ENCODE assay signal across 1 cellular context in genomic region chr16:83772806-83773205, GRCh38.
TF ChIP-seq lines count a peak whose summit lies in the region.

No MANE protein-coding gene starts in this region.

TF ChIP-seq in GM23338, 12 proteins besides CTCF, POLR2A, EP300 and RAD21 (continued from another document):
- TF ChIP-seq, protein P1, sequence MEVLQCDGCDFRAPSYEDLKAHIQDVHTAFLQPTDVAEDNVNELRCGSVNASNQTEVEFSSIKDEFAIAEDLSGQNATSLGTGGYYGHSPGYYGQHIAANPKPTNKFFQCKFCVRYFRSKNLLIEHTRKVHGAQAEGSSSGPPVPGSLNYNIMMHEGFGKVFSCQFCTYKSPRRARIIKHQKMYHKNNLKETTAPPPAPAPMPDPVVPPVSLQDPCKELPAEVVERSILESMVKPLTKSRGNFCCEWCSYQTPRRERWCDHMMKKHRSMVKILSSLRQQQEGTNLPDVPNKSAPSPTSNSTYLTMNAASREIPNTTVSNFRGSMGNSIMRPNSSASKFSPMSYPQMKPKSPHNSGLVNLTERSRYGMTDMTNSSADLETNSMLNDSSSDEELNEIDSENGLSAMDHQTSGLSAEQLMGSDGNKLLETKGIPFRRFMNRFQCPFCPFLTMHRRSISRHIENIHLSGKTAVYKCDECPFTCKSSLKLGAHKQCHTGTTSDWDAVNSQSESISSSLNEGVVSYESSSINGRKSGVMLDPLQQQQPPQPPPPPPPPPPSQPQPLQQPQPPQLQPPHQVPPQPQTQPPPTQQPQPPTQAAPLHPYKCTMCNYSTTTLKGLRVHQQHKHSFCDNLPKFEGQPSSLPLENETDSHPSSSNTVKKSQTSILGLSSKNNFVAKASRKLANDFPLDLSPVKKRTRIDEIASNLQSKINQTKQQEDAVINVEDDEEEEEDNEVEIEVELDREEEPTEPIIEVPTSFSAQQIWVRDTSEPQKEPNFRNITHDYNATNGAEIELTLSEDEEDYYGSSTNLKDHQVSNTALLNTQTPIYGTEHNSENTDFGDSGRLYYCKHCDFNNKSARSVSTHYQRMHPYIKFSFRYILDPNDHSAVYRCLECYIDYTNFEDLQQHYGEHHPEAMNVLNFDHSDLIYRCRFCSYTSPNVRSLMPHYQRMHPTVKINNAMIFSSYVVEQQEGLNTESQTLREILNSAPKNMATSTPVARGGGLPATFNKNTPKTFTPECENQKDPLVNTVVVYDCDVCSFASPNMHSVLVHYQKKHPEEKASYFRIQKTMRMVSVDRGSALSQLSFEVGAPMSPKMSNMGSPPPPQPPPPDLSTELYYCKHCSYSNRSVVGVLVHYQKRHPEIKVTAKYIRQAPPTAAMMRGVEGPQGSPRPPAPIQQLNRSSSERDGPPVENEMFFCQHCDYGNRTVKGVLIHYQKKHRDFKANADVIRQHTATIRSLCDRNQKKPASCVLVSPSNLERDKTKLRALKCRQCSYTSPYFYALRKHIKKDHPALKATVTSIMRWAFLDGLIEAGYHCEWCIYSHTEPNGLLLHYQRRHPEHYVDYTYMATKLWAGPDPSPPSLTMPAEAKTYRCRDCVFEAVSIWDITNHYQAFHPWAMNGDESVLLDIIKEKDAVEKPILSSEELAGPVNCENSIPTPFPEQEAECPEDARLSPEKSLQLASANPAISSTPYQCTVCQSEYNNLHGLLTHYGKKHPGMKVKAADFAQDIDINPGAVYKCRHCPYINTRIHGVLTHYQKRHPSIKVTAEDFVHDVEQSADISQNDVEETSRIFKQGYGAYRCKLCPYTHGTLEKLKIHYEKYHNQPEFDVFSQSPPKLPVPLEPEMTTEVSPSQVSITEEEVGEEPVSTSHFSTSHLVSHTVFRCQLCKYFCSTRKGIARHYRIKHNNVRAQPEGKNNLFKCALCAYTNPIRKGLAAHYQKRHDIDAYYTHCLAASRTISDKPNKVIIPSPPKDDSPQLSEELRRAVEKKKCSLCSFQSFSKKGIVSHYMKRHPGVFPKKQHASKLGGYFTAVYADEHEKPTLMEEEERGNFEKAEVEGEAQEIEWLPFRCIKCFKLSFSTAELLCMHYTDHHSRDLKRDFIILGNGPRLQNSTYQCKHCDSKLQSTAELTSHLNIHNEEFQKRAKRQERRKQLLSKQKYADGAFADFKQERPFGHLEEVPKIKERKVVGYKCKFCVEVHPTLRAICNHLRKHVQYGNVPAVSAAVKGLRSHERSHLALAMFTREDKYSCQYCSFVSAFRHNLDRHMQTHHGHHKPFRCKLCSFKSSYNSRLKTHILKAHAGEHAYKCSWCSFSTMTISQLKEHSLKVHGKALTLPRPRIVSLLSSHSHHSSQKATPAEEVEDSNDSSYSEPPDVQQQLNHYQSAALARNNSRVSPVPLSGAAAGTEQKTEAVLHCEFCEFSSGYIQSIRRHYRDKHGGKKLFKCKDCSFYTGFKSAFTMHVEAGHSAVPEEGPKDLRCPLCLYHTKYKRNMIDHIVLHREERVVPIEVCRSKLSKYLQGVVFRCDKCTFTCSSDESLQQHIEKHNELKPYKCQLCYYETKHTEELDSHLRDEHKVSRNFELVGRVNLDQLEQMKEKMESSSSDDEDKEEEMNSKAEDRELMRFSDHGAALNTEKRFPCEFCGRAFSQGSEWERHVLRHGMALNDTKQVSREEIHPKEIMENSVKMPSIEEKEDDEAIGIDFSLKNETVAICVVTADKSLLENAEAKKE (CRISPR knock-in tag; IDR thresholded peaks at IDR 0.05), result no peak
- TF ChIP-seq ZNF114 (CRISPR knock-in tag; IDR thresholded peaks at IDR 0.05) (no peak), POLR2AphosphoS5 (IDR thresholded peaks at IDR 0.05; ENCODE audit: low read depth) (no peak), NANOG (IDR thresholded peaks at IDR 0.05; ENCODE audit: borderline replicate concordance) (no peak), ZNF331 (CRISPR knock-in tag; IDR thresholded peaks at IDR 0.05; ENCODE audit: low read depth) (no peak), EZH2 (IDR thresholded peaks at IDR 0.05; ENCODE audit: low read depth, unreplicated experiment) (no peak), REST (IDR thresholded peaks at IDR 0.05; ENCODE audit: unreplicated experiment) (no peak)
TF ChIP-seq in GM23338: peak in this region for 0.
